Comparison of ENCODE assay signal across 2 cellular contexts in genomic region chr3:183229177-183229576, GRCh38.
TF ChIP-seq lines count a peak whose summit lies in the region.

No MANE protein-coding gene starts in this region.

TF ChIP-seq in HepG2, 621 proteins besides CTCF, POLR2A, EP300 and RAD21:
- TF ChIP-seq NFAT5 (CRISPR knock-in tag; IDR thresholded peaks at IDR 0.05) = no peak
- TF ChIP-seq DPF2 (CRISPR knock-in tag; IDR thresholded peaks at IDR 0.05; ENCODE audit: borderline replicate concordance, low read depth) = no peak
- TF ChIP-seq ZNF772 (CRISPR knock-in tag; IDR thresholded peaks at IDR 0.05) = no peak
- no peak for TF ChIP-seq TMF1 (CRISPR knock-in tag; IDR thresholded peaks at IDR 0.05; ENCODE audit: low read depth)
- peak; percentile 88 to 90 for TF ChIP-seq MAFK (conservative IDR thresholded peaks at IDR 0.05 in 1 of 2, IDR thresholded peaks at IDR 0.05 in 1 of 2; ENCODE audit: low read length in 2 of 2)
- TF ChIP-seq MAFF (IDR thresholded peaks at IDR 0.05; ENCODE audit: low read depth, low read length) = peak; percentile 88

TF ChIP-seq in K562, 482 proteins besides CTCF, POLR2A, EP300 and RAD21:
- TF ChIP-seq ZNF311 (CRISPR knock-in tag; IDR thresholded peaks at IDR 0.05) (no peak), MAFF (IDR thresholded peaks at IDR 0.05; ENCODE audit: low read length) (peak; percentile 79), ZNF316 (IDR thresholded peaks at IDR 0.05) (peak; percentile 90), TEAD2 (tag; IDR thresholded peaks at IDR 0.05) (no peak), GABPB2 (CRISPR knock-in tag; conservative IDR thresholded peaks at IDR 0.05) (no peak), C11orf30 (IDR thresholded peaks at IDR 0.05; ENCODE audit: low read depth) (peak; percentile 88), MAFG (tag; conservative IDR thresholded peaks at IDR 0.05) (peak; percentile 71), MAFK (IDR thresholded peaks at IDR 0.05; ENCODE audit: low read length) (peak; percentile 65)
